ENCODE assay signal across 8 cellular contexts in the genomic region with DNA sequence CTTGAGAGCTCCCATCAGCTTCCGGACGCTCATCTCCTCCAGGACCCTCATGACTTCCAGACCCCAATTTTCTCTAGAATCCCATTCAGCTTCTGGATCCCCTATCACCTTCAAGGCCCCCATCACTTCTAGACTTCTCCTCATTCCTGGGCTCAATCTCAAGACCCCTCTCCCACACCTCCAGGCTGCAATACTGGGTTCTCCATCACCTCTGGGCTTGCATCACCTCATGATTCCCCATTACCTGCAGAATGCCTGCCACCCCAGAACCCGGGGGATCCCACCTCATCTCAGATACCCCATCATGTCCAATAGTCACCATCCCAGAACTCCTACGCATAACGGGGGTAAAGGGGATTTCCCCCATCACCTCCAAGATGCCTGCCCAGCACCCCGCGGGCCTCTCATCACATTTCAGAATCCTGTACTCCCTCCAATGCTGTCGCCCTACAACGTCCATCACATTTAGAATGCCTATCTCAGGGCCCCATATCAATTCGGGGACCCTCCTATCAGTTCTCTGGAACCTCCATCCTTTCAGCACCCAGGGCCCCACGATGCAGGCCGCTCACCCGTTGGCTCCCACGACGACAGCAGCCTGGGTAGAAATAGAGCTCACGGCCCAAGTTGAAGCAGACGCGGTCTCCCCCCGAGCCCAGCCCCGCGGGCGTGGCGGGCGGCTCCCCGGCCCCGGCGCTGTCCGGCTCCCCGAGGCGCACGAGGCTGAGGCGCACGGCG. TPM values are rescaled to one million over a fixed set of nuclear protein-coding genes. Genes with fewer than 3 reads are reported as not detected.
DNase-seq lines count a peak whose midpoint lies in the region; ATAC-seq, FAIRE-seq and TF ChIP-seq lines count a peak whose summit lies in the region.

No MANE protein-coding gene starts in this region.

- H3K27ac ChIP-seq in dorsolateral prefrontal cortex = peak overlapping the region in 39 of 59 donors; percentile 0 to 86 (median 66)
- no peak overlapping the region for H3K27ac ChIP-seq in neural progenitor cell

- H3K9me2 ChIP-seq in Loucy (replicated peaks; ENCODE audit: low read depth, low read length) = no peaks in the 10 kb centered on the region

- peak; percentile 42 for DNase-seq in activated CD4-positive, alpha-beta T cell treated with anti-CD3 and anti-CD28 coated beads for 36 hours
- no peak for DNase-seq in activated CD4-positive, alpha-beta T cell treated with anti-CD3 and anti-CD28 coated beads, Interleukin-2, amount 50 U/mL, for 4 hours
- DNase-seq in dorsolateral prefrontal cortex = no peak
- DNase-seq in neural progenitor cell (ENCODE audit: low spot score) = no peak
- no peak for DNase-seq in RCC 7860 (ENCODE audit: low spot score)
- DNase-seq in COLO668 (lab: John Stamatoyannopoulos, UW; ENCODE audit: unreplicated experiment) = no peak

- H3F3A ChIP-seq in Loucy (ENCODE audit: low read depth) = peaks cover 4% of the 10 kb centered on the region; the same call in 1 of the 2 replicates
- peaks cover 4% of the 10 kb centered on the region for H3F3A ChIP-seq in neural progenitor cell (ENCODE audit: low read depth)

- TF ChIP-seq CTCF in Loucy (conservative IDR thresholded peaks at IDR 0.05; ENCODE audit: low read length) = no peak
- no peak for TF ChIP-seq CTCF in dorsolateral prefrontal cortex (IDR thresholded peaks at IDR 0.05 in 54 of 56, conservative IDR thresholded peaks at IDR 0.05 in 2 of 56; ENCODE audit: low read depth in 1 of 56, partially characterized antibody in 56 of 56)
- no peak for TF ChIP-seq CTCF in neural progenitor cell (IDR thresholded peaks at IDR 0.05)

- peak overlapping the region; percentile 60 for H3K9ac ChIP-seq in Loucy (ENCODE audit: low read depth, low read length, poor library complexity, severe bottlenecking)
- H3K9ac ChIP-seq in neural progenitor cell = peak overlapping the region; percentile 87

- POLR2A ChIA-PET in activated CD4-positive, alpha-beta T cell treated with anti-CD3 and anti-CD28 coated beads for 36 hours (lab: Charles Lee) = interaction anchor here (1.4 kb wide), 1 partner anchor 23 kb away, joined by 11 read pairs; the partner anchor contains the start of gene SIX5

- H4K20me1 ChIP-seq in Loucy (ENCODE audit: insufficient read depth, low read length, poor library complexity, severe bottlenecking) (peaks cover 32% of the 10 kb centered on the region), neural progenitor cell (ENCODE audit: low read depth) (peaks cover 14% of the 10 kb centered on the region)

- H3K4me2 ChIP-seq in Loucy (ENCODE audit: low read depth, low read length, poor library complexity, severe bottlenecking) = peak overlapping the region; percentile 93
- peak overlapping the region; percentile 99 for H3K4me2 ChIP-seq in neural progenitor cell

- H3K27ac Mint-ChIP-seq in activated CD4-positive, alpha-beta T cell treated with anti-CD3 and anti-CD28 coated beads for 36 hours = peak overlapping the region; percentile 75
- H3K27ac Mint-ChIP-seq in neural progenitor cell = peak overlapping the region; percentile 85

- H3K9me3 ChIP-seq in Loucy (ENCODE audit: insufficient read depth, low read depth, low read length) (no peaks in the 10 kb centered on the region), neural progenitor cell (ENCODE audit: low read depth) (no peaks in the 10 kb centered on the region)

- H3K4me3 ChIP-seq in Loucy (ENCODE audit: low read length, poor library complexity, severe bottlenecking) (peak overlapping the region; percentile 79), dorsolateral prefrontal cortex (peak overlapping the region; percentile 55 to 87 (median 72)), neural progenitor cell (peak overlapping the region; percentile 100)

- ATAC-seq in activated CD4-positive, alpha-beta T cell treated with anti-CD3 and anti-CD28 coated beads for 36 hours = peak; percentile 2
- ATAC-seq in HG03442 (IDR thresholded peaks at IDR 0.05; ENCODE audit: unreplicated experiment) = no peak

- H3K36me3 Mint-ChIP-seq in activated CD4-positive, alpha-beta T cell treated with anti-CD3 and anti-CD28 coated beads for 36 hours (ENCODE audit: low read depth) = peaks cover 38% of the 10 kb centered on the region
- H3K36me3 Mint-ChIP-seq in neural progenitor cell = peaks cover 23% of the 10 kb centered on the region

- H3K4me1 ChIP-seq in Loucy (ENCODE audit: insufficient read depth, low read length, poor library complexity, severe bottlenecking) = peaks cover 22% of the 10 kb centered on the region
- peaks cover 9% of the 10 kb centered on the region for H3K4me1 ChIP-seq in neural progenitor cell

- intact Hi-C loops in activated CD4-positive, alpha-beta T cell treated with anti-CD3 and anti-CD28 coated beads for 36 hours (cut with DNase I, micrococcal nuclease) = loop anchor here (1.0 to 5.0 kb wide), 17 partner anchors 13 to 753 kb away; partner anchors contain the start of genes SYMPK (in 2 of the 2), CCDC61 (in 1 of the 2), CLASRP (in 1 of the 2) and FBXO46 (in 1 of the 2)
- intact Hi-C loops in dorsolateral prefrontal cortex (cut with DNase I) = loop anchor here (2.0 to 10.0 kb wide), 2 partner anchors 21 to 267 kb away; no protein-coding TSS in a partner anchor

- no peak overlapping the region for H2AFZ ChIP-seq in Loucy (ENCODE audit: low read length)
- H2AFZ ChIP-seq in neural progenitor cell (replicated peaks) = no peak overlapping the region

- H3K79me2 ChIP-seq in Loucy (ENCODE audit: insufficient read depth, low read length) = 0 out of 2 replicates have a peak, but pooled peaks cover 4% of the 10 kb centered on the region
- peaks cover 28% of the 10 kb centered on the region for H3K79me2 ChIP-seq in neural progenitor cell (ENCODE audit: low read depth)

- H3K27me3 Mint-ChIP-seq in activated CD4-positive, alpha-beta T cell treated with anti-CD3 and anti-CD28 coated beads for 36 hours = peaks cover 15% of the 10 kb centered on the region
- peaks cover 18% of the 10 kb centered on the region for H3K27me3 Mint-ChIP-seq in neural progenitor cell (ENCODE audit: insufficient read depth, low read depth)

- CTCF ChIA-PET in activated CD4-positive, alpha-beta T cell treated with anti-CD3 and anti-CD28 coated beads for 36 hours (lab: Charles Lee) = interaction anchor here (0.5 to 14.8 kb wide), 3 partner anchors 20 to 196 kb away, joined by 3 to 126 read pairs (median 3); partner anchors contain the start of gene SIX5

- peaks cover 30% of the 10 kb centered on the region for H3K4me1 Mint-ChIP-seq in activated CD4-positive, alpha-beta T cell treated with anti-CD3 and anti-CD28 coated beads for 36 hours
- H3K4me1 Mint-ChIP-seq in neural progenitor cell = peaks cover 32% of the 10 kb centered on the region

- H3K27me3 ChIP-seq in Loucy (ENCODE audit: insufficient read depth, low read length, poor library complexity, severe bottlenecking) = no peaks in the 10 kb centered on the region
- no peaks in the 10 kb centered on the region for H3K27me3 ChIP-seq in dorsolateral prefrontal cortex
- no peaks in the 10 kb centered on the region for H3K27me3 ChIP-seq in neural progenitor cell

- no peaks in the 10 kb centered on the region for H3K9me3 Mint-ChIP-seq in activated CD4-positive, alpha-beta T cell treated with anti-CD3 and anti-CD28 coated beads for 36 hours (ENCODE audit: low read depth)
- H3K9me3 Mint-ChIP-seq in neural progenitor cell = no peaks in the 10 kb centered on the region

- H3K36me3 ChIP-seq in Loucy (ENCODE audit: insufficient read depth, low read length) = peaks cover 5% of the 10 kb centered on the region; the same call in 1 of the 2 replicates
- H3K36me3 ChIP-seq in neural progenitor cell = no peaks in the 10 kb centered on the region

- peak overlapping the region; percentile 95 for H3K4me3 Mint-ChIP-seq in activated CD4-positive, alpha-beta T cell treated with anti-CD3 and anti-CD28 coated beads for 36 hours
- peak overlapping the region; percentile 98 for H3K4me3 Mint-ChIP-seq in neural progenitor cell

- FAIRE-seq in RCC 7860 (lab: Jason Lieb, UNC) = no peak

RNA-seq across cellular contexts. Expression of gene DMWD, which starts 0.7 kb away (rescaled TPM):
- total RNA-seq in activated CD4-positive, alpha-beta T cell treated with anti-CD3 and anti-CD28 coated beads for 36 hours = 10 to 100 TPM; 31.1 to 35.1 TPM
- total RNA-seq in dorsolateral prefrontal cortex (100 to 1,000 TPM in 23 of 120 experiments, 10 to 100 TPM in 97; 58.7 to 138 (median 86.8) TPM), neural progenitor cell (ENCODE audit: low replicate concordance) (22.8 and 50.3 TPM in 2 replicates)

RNA-seq across cellular contexts. Expression of gene DMPK, which starts 9.6 kb away (rescaled TPM):
- 10 to 100 TPM; 15.0 to 19.4 TPM for total RNA-seq in activated CD4-positive, alpha-beta T cell treated with anti-CD3 and anti-CD28 coated beads for 36 hours
- total RNA-seq in dorsolateral prefrontal cortex (100 to 1,000 TPM in 15 of 120 experiments, 10 to 100 TPM in 105; 43.1 to 137 (median 76.3) TPM), neural progenitor cell (ENCODE audit: low replicate concordance) (5.5 and 33.2 TPM in 2 replicates)

RNA-seq across cellular contexts. Expression of gene SIX5, which starts 22.9 kb away (rescaled TPM):
- total RNA-seq in activated CD4-positive, alpha-beta T cell treated with anti-CD3 and anti-CD28 coated beads for 36 hours = 1 to 10 TPM; 2.0 to 2.2 TPM
- total RNA-seq in dorsolateral prefrontal cortex (10 to 100 TPM in 2 of 120 experiments, 1 to 10 TPM in 118; 1.6 to 14.8 (median 4.3) TPM), neural progenitor cell (ENCODE audit: low replicate concordance) (8.1 and 50.8 TPM in 2 replicates)

RNA-seq across cellular contexts. Expression of gene RSPH6A, which starts 23.2 kb away (rescaled TPM):
- total RNA-seq in activated CD4-positive, alpha-beta T cell treated with anti-CD3 and anti-CD28 coated beads for 36 hours = under 1 TPM; 0.21 to 0.23 TPM
- total RNA-seq in dorsolateral prefrontal cortex (1 to 10 TPM in 4 of 120 experiments, under 1 TPM in 97, not detected in 19; 0.16 to 2.5 (median 0.35) TPM), neural progenitor cell (ENCODE audit: low replicate concordance) (0.22 TPM in 1 of 2 replicates, not detected in the other)

RNA-seq across cellular contexts. Expression of gene MEIOSIN, which starts 58.7 kb away (rescaled TPM):
- not detected for total RNA-seq in activated CD4-positive, alpha-beta T cell treated with anti-CD3 and anti-CD28 coated beads for 36 hours
- under 1 TPM in 3 of 120 experiments, not detected in 117; 0.16 to 0.20 (median 0.18) TPM for total RNA-seq in dorsolateral prefrontal cortex
- 0.06 TPM in 1 of 2 replicates, not detected in the other for total RNA-seq in neural progenitor cell (ENCODE audit: low replicate concordance)
